Comparison of ENCODE assay signal across 8 cellular contexts in the genomic region with DNA sequence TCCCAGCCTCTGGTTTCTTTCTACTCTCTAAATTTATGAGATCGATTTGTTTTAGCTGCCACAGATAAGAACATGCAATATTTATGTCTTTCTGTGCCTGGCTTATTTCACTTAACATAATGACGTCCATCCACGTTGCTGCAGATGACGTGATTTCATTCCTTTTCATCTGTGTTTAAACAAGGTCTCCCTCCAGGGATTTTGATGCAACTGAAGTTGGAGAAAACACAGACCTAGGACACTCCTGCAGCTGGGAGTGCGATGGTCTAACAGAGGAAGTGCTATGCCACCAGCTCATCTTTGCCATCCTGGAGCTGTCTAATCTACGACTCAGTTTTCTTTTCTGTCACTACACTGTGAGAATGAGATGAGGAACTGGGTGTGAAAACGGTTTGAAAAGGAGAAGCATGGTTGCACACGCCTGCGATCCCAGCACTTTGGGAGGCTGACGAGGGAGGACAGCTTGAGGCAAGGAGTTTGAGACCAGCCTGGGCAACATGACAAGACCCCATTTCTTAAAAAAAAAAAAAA. TPM values are rescaled to one million over a fixed set of nuclear protein-coding genes. Genes with fewer than 3 reads are reported as not detected.
A peak's percentile ranks its signal among the peaks of the same experiment; 100 is the strongest.
DNase-seq lines count a peak whose midpoint lies in the region; ATAC-seq and TF ChIP-seq lines count a peak whose summit lies in the region.

No MANE protein-coding gene starts in this region.

- no peaks in the 10 kb centered on the region for H3K27me3 Mint-ChIP-seq in T-helper 1 cell treated with Interleukin-12 subunit alpha and Interleukin-12 subunit beta and Interleukin-4 antibody, amounts not matched to agents 30 μg/mL and 1 μg/mL, for 36 hours (ENCODE audit: low read depth)
- H3K27me3 Mint-ChIP-seq in stimulated activated memory B cell treated with anti-CD40 and anti-IgM and Interleukin-4, amounts not matched to agents 10 μg/mL and 1 μg/mL and 100 μg/mL, for 72 hours, result no peaks in the 10 kb centered on the region

- H3K9me2 ChIP-seq in PC-3 (replicated peaks; ENCODE audit: low read length), result no peaks in the 10 kb centered on the region

- H3K9me3 ChIP-seq in PC-3 (ENCODE audit: low read length), result no peaks in the 10 kb centered on the region
- H3K9me3 ChIP-seq in fibroblast of lung (ENCODE audit: control insufficient read depth, insufficient read depth, low read depth, low read length), result no peaks in the 10 kb centered on the region

- no TSS peak for BruUV-seq in PC-3 (replicated peaks; lab: Mats Ljungman, UMichigan)

- no peaks in the 10 kb centered on the region for H4K20me1 ChIP-seq in PC-3 (ENCODE audit: low read length)
- H4K20me1 ChIP-seq in fibroblast of lung (ENCODE audit: control insufficient read depth, extremely low read depth, insufficient read depth, low read length), result no peaks in the 10 kb centered on the region

- CTCF ChIA-PET in PC-3 (lab: Charles Lee), result no interaction called here

- ATAC-seq in PC-3 (no peak), HG02678 (IDR thresholded peaks at IDR 0.05; ENCODE audit: unreplicated experiment) (no peak)
- no peak for ATAC-seq in stimulated activated memory B cell treated with anti-CD40 and anti-IgM and Interleukin-4, amounts not matched to agents 10 μg/mL and 1 μg/mL and 100 μg/mL, for 72 hours

- intact Hi-C loops in PC-3 (cut with micrococcal nuclease), result no loop called here

- H3K27me3 ChIP-seq in PC-3 (ENCODE audit: low read length), result no peaks in the 10 kb centered on the region
- H3K27me3 ChIP-seq in fibroblast of lung (ENCODE audit: control insufficient read depth, insufficient read depth, low read length), result no peaks in the 10 kb centered on the region

- H3K4me1 ChIP-seq in PC-3 (ENCODE audit: insufficient read depth, low read length) (peaks cover 8% of the 10 kb centered on the region; the same call in 1 of the 2 replicates), fibroblast of lung (ENCODE audit: control insufficient read depth, extremely low read depth, insufficient read depth, low read length) (peaks cover 7% of the 10 kb centered on the region)

- H3K4me1 Mint-ChIP-seq in T-helper 1 cell treated with Interleukin-12 subunit alpha and Interleukin-12 subunit beta and Interleukin-4 antibody, amounts not matched to agents 30 μg/mL and 1 μg/mL, for 36 hours (ENCODE audit: low read depth), result peaks cover 31% of the 10 kb centered on the region
- H3K4me1 Mint-ChIP-seq in stimulated activated memory B cell treated with anti-CD40 and anti-IgM and Interleukin-4, amounts not matched to agents 10 μg/mL and 1 μg/mL and 100 μg/mL, for 72 hours, result peaks cover 40% of the 10 kb centered on the region

- peaks cover 10% of the 10 kb centered on the region for H3K36me3 Mint-ChIP-seq in T-helper 1 cell treated with Interleukin-12 subunit alpha and Interleukin-12 subunit beta and Interleukin-4 antibody, amounts not matched to agents 30 μg/mL and 1 μg/mL, for 36 hours (ENCODE audit: low read depth)
- H3K36me3 Mint-ChIP-seq in stimulated activated memory B cell treated with anti-CD40 and anti-IgM and Interleukin-4, amounts not matched to agents 10 μg/mL and 1 μg/mL and 100 μg/mL, for 72 hours, result no peaks in the 10 kb centered on the region

- H3K4me3 ChIP-seq in PC-3 (ENCODE audit: low read length), result no peak overlapping the region
- no peak overlapping the region for H3K4me3 ChIP-seq in fibroblast of lung (replicated peaks in 1 of 4; ENCODE audit: control extremely low read depth in 1 of 4, insufficient read depth in 1 of 4, low read depth in 3 of 4, low read length in 4 of 4)

- no peak overlapping the region for H3K9ac ChIP-seq in PC-3 (ENCODE audit: low read length)
- H3K9ac ChIP-seq in fibroblast of lung (ENCODE audit: insufficient read depth, low read length), result no peak overlapping the region

- POLR2A ChIA-PET in PC-3 (lab: Charles Lee; ENCODE audit: unreplicated experiment), result interaction anchor here (0.7 to 0.9 kb wide), 2 partner anchors 9 to 160 kb away, joined by 3 to 20 read pairs; no protein-coding TSS in a partner anchor

- H3K4me2 ChIP-seq in PC-3 (ENCODE audit: low read length), result no peak overlapping the region
- no peak overlapping the region for H3K4me2 ChIP-seq in fibroblast of lung (ENCODE audit: extremely low read depth, insufficient read depth, low read length)

- H2AFZ ChIP-seq in PC-3 (ENCODE audit: low read length), result 0 out of 2 replicates have a peak overlapping the region, but pooled peaks have one; percentile 22
- H2AFZ ChIP-seq in fibroblast of lung (ENCODE audit: low read length), result peak overlapping the region; percentile 12

- H3K4me3 Mint-ChIP-seq in T-helper 1 cell treated with Interleukin-12 subunit alpha and Interleukin-12 subunit beta and Interleukin-4 antibody, amounts not matched to agents 30 μg/mL and 1 μg/mL, for 36 hours, result peak overlapping the region; percentile 74
- H3K4me3 Mint-ChIP-seq in stimulated activated memory B cell treated with anti-CD40 and anti-IgM and Interleukin-4, amounts not matched to agents 10 μg/mL and 1 μg/mL and 100 μg/mL, for 72 hours, result peak overlapping the region; percentile 65

- H3K79me2 ChIP-seq in PC-3 (ENCODE audit: low read length), result no peaks in the 10 kb centered on the region
- peaks cover 14% of the 10 kb centered on the region for H3K79me2 ChIP-seq in fibroblast of lung (ENCODE audit: control insufficient read depth, insufficient read depth, low read length)

- DNase-seq in T-helper 1 cell, result no peak
- no peak for DNase-seq in PC-3
- peak in 1 of 2 donors; percentile 78 for DNase-seq in fibroblast of lung (ENCODE audit: low read depth in 2 of 2)
- DNase-seq in GM13977 (ENCODE audit: low spot score), result no peak
- no peak for DNase-seq in stimulated activated naive CD4-positive, alpha-beta T cell treated with Interleukin-2 at 50 U/mL for 16 hours (lab: John Stamatoyannopoulos, UW)

- H3K9me3 Mint-ChIP-seq in T-helper 1 cell treated with Interleukin-12 subunit alpha and Interleukin-12 subunit beta and Interleukin-4 antibody, amounts not matched to agents 30 μg/mL and 1 μg/mL, for 36 hours, result no peaks in the 10 kb centered on the region
- no peaks in the 10 kb centered on the region for H3K9me3 Mint-ChIP-seq in stimulated activated memory B cell treated with anti-CD40 and anti-IgM and Interleukin-4, amounts not matched to agents 10 μg/mL and 1 μg/mL and 100 μg/mL, for 72 hours

- H3K27ac ChIP-seq in PC-3 (ENCODE audit: low read length) (no peak overlapping the region), fibroblast of lung (ENCODE audit: insufficient read depth, low read length) (peak overlapping the region; percentile 76)

- in situ Hi-C loops in GM13977 (cut with MboI; ENCODE audit: low pct_unique_long_range_greater_than_20kb, low sequenced_read_pairs, unreplicated experiment), result no loop called here

- H3K36me3 ChIP-seq in PC-3 (ENCODE audit: low read depth, low read length) (no peaks in the 10 kb centered on the region), fibroblast of lung (ENCODE audit: control insufficient read depth, insufficient read depth, low read length) (no peaks in the 10 kb centered on the region)

- TF ChIP-seq CTCF in PC-3 (conservative IDR thresholded peaks at IDR 0.05; ENCODE audit: low read depth, low read length) (no peak), fibroblast of lung (conservative IDR thresholded peaks at IDR 0.05 in 1 of 2, IDR thresholded peaks at IDR 0.05 in 1 of 2; ENCODE audit: low read depth in 1 of 2, low read length in 2 of 2) (no peak), GM13977 (IDR thresholded peaks at IDR 0.05; ENCODE audit: extremely low read depth, insufficient read depth, missing control alignments) (no peak)

- peak overlapping the region; percentile 62 for H3K27ac Mint-ChIP-seq in T-helper 1 cell treated with Interleukin-12 subunit alpha and Interleukin-12 subunit beta and Interleukin-4 antibody, amounts not matched to agents 30 μg/mL and 1 μg/mL, for 36 hours
- H3K27ac Mint-ChIP-seq in stimulated activated memory B cell treated with anti-CD40 and anti-IgM and Interleukin-4, amounts not matched to agents 10 μg/mL and 1 μg/mL and 100 μg/mL, for 72 hours, result peak overlapping the region; percentile 79

- no peaks in the 10 kb centered on the region for H3F3A ChIP-seq in PC-3 (ENCODE audit: low read length, unreplicated experiment)

RNA-seq across cellular contexts. Expression of gene KCTD7, which starts 1.5 kb away (rescaled TPM):
- total RNA-seq in PC-3 (2014; rRNA removed), result 5.5 and 7.4 TPM in 2 replicates
- total RNA-seq in fibroblast of lung, result 7.4 and 15.2 TPM in 2 replicates
- 10.4 and 17.4 TPM in 2 replicates for polyA plus RNA-seq in fibroblast of lung
- 5.3 and 10.6 TPM in 2 replicates for polyA plus RNA-seq in fibroblast of lung (2012)
- 24.6 and 36.0 TPM in 2 replicates for polyA minus RNA-seq in fibroblast of lung (ENCODE audit: low replicate concordance)
